In genomic region chr15:63503739-63504246, GRCh38 we compare ENCODE assay signal across 8 cellular contexts. TPM values are rescaled to one million over a fixed set of nuclear protein-coding genes. Genes with fewer than 3 reads are reported as not detected.
A peak's percentile ranks its signal among the peaks of the same experiment; 100 is the strongest.
DNase-seq lines count a peak whose midpoint lies in the region; ATAC-seq and TF ChIP-seq lines count a peak whose summit lies in the region.

No MANE protein-coding gene starts in this region.

- peak overlapping the region; percentile 96 for H3K27ac Mint-ChIP-seq in activated T-helper 17 cell treated with anti-CD3 and anti-CD28 coated beads, Interleukin-2, amount 50 U/mL, for 72 hours
- peak overlapping the region; percentile 84 for H3K27ac Mint-ChIP-seq in osteocyte (ENCODE audit: unreplicated experiment)

- no peaks in the 10 kb centered on the region for H3K27me3 Mint-ChIP-seq in activated T-helper 17 cell treated with anti-CD3 and anti-CD28 coated beads, Interleukin-2, amount 50 U/mL, for 72 hours
- H3K27me3 Mint-ChIP-seq in osteocyte (ENCODE audit: unreplicated experiment) = no peaks in the 10 kb centered on the region

- no peaks in the 10 kb centered on the region for H3K36me3 ChIP-seq in tibial nerve

- peaks cover 23% of the 10 kb centered on the region for H3K36me3 Mint-ChIP-seq in activated T-helper 17 cell treated with anti-CD3 and anti-CD28 coated beads, Interleukin-2, amount 50 U/mL, for 72 hours (ENCODE audit: low read depth)
- no peaks in the 10 kb centered on the region for H3K36me3 Mint-ChIP-seq in osteocyte (ENCODE audit: unreplicated experiment)

- TF ChIP-seq POLR2A in tibial nerve (IDR thresholded peaks at IDR 0.05) = no peak

- no peak overlapping the region for H3K4me3 Mint-ChIP-seq in activated T-helper 17 cell treated with anti-CD3 and anti-CD28 coated beads, Interleukin-2, amount 50 U/mL, for 72 hours
- peak overlapping the region; percentile 73 for H3K4me3 Mint-ChIP-seq in osteocyte (ENCODE audit: unreplicated experiment)

- H3K4me1 ChIP-seq in foreskin keratinocyte (peaks cover 26% of the 10 kb centered on the region), tibial nerve (peaks cover 0 to 63% (median 52%) of the 10 kb centered on the region in 4 donors)

- peaks cover 43% of the 10 kb centered on the region for H3K4me1 Mint-ChIP-seq in activated T-helper 17 cell treated with anti-CD3 and anti-CD28 coated beads, Interleukin-2, amount 50 U/mL, for 72 hours
- peaks cover 62% of the 10 kb centered on the region for H3K4me1 Mint-ChIP-seq in osteocyte (ENCODE audit: unreplicated experiment)

- TF ChIP-seq EP300 in tibial nerve (IDR thresholded peaks at IDR 0.05) = no peak

- peak overlapping the region; percentile 70 to 91 (median 81) for H3K4me3 ChIP-seq in tibial nerve

- 1 to 2% methylated on average over 19 to 28 of the region's 28 CpGs for WGBS in tibial nerve, 2 donors

- DNase-seq in NCI-H1092 treated with DMSO at 0.1 percent for 48 hours (lab: John Stamatoyannopoulos, UW) (peak; percentile 51), NCI-H1092 (lab: John Stamatoyannopoulos, UW) (no peak), OCI-M1 (lab: John Stamatoyannopoulos, UW) (peak; percentile 87), foreskin keratinocyte (peak in 1 of 2 donors; percentile 81), osteocyte (ENCODE audit: extremely low spot score, unreplicated experiment) (no peak), tibial nerve (ENCODE audit: low spot score in 2 of 2) (peak in 1 of 2 donors; percentile 48)

- H3K27ac ChIP-seq in foreskin keratinocyte (peak overlapping the region; percentile 72), tibial nerve (peak overlapping the region; percentile 87 to 99 (median 96))

- H3K27me3 ChIP-seq in foreskin keratinocyte (no peaks in the 10 kb centered on the region), tibial nerve (no peaks in the 10 kb centered on the region)

- ATAC-seq in HG02973 (IDR thresholded peaks at IDR 0.05; ENCODE audit: unreplicated experiment) (peak; percentile 21), foreskin keratinocyte (peak; percentile 48)
- peak; percentile 68 for ATAC-seq in activated T-helper 17 cell treated with anti-CD3 and anti-CD28 coated beads, Interleukin-2, amount 50 U/mL, for 72 hours (replicated peaks)

- no peaks in the 10 kb centered on the region for H3K9me3 Mint-ChIP-seq in activated T-helper 17 cell treated with anti-CD3 and anti-CD28 coated beads, Interleukin-2, amount 50 U/mL, for 72 hours
- no peaks in the 10 kb centered on the region for H3K9me3 Mint-ChIP-seq in osteocyte (ENCODE audit: unreplicated experiment)

- no peak for TF ChIP-seq CTCF in foreskin keratinocyte (conservative IDR thresholded peaks at IDR 0.05)
- no peak for TF ChIP-seq CTCF in osteocyte (IDR thresholded peaks at IDR 0.05)
- TF ChIP-seq CTCF in tibial nerve (IDR thresholded peaks at IDR 0.05) = no peak

- no peaks in the 10 kb centered on the region for H3K9me3 ChIP-seq in tibial nerve

RNA-seq across cellular contexts. Expression of gene USP3, which starts 0.6 kb away (rescaled TPM):
- total RNA-seq in activated T-helper 17 cell treated with anti-CD3 and anti-CD28 coated beads, Interleukin-2, amount 50 U/mL, for 72 hours = 100 to 1,000 TPM in 1 of 2 donors, 10 to 100 TPM in 1; 60.9 to 102 TPM
- total RNA-seq in foreskin keratinocyte (26.3 and 26.7 TPM in 2 replicates), osteocyte (41.2 and 45.9 TPM in 2 replicates), tibial nerve (10 to 100 TPM; 32.8 to 47.3 (median 38.3) TPM)
- 14.0 and 16.0 TPM in 2 replicates for polyA plus RNA-seq in foreskin keratinocyte

Comparison
In these comparisons a context has a peak if more than half of its experiments do, and no peak if none do; other contexts are left out.
1. DNase-seq: peak in NCI-H1092 treated with DMSO at 0.1 percent for 48 hours (single experiment) and OCI-M1 (single experiment); none in NCI-H1092 (single experiment) and osteocyte (single experiment).
2. Peak in every context shown above with its lines, with median percentiles within 50 percentile points of each other: ATAC-seq.